ENCODE assay signal across 19 cellular contexts in the genomic region with DNA sequence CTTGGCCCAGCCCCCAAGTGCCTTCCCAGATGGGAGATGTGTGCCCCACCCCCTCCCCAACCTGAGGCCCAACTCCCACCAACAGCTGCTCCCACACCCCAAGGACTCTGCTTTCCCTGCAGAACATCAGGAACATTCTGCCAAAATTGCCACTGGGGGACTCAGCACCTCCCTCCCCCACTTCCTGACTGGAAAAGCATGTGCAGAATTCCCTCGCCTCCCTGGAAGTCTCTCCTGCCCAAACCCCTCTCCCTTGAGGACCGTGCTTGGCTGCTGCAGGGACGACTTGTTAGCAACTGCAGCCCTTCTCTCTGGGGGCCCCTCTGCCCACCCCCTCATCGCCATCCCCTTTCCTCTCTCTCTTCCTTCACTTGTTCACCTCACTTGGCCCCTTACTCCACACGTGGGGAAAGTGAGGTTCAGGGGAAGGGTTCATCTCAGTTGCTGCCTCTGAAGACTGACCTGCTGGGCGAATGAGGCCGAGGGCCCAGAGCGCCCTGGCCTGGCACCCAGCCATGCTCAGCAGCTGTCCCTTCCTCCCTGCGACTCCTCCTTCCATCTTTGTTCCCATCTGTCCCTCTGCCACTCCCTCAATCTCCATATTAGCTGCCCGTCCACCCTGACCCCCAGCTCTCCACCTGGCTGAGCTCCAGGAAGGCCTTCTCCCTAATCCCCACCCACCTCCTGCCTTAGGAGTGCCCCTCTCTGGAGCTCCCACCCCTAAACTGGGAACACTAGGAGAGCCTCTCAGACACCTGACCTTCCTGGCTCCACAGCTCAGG.
DNase-seq lines count a peak whose midpoint lies in the region; ATAC-seq, FAIRE-seq and TF ChIP-seq lines count a peak whose summit lies in the region.
"Had no signal": no experiment of that assay in that cellular context is flagged by ENCODE, and none has a peak within 500 bp of the region (broad histone marks: within the 10 kb centered on the region; RNA-seq: fewer than 3 reads in every experiment).

No MANE protein-coding gene starts in this region.

- H3K14ac ChIP-seq in H1 (ENCODE audit: insufficient read length) = no peak overlapping the region

- H3K23me2 ChIP-seq in H1 (ENCODE audit: low read depth, low read length) = no peaks in the 10 kb centered on the region; the same call in 1 of the 2 replicates

- TF ChIP-seq CTCF in H1 (IDR thresholded peaks at IDR 0.05; ENCODE audit: control extremely low read depth in 1 of 3, insufficient read depth in 1 of 3, low read depth in 1 of 3, low read length in 3 of 3) (no peak), mammary epithelial cell (conservative IDR thresholded peaks at IDR 0.05 in 1 of 2, IDR thresholded peaks at IDR 0.05 in 1 of 2; ENCODE audit: extremely low read depth in 1 of 2, insufficient read depth in 1 of 2, low read depth in 1 of 2, low read length in 2 of 2) (no peak)

- H2AK5ac ChIP-seq in H1 (ENCODE audit: low read depth, low read length) = no peak overlapping the region

- TF ChIP-seq POLR2A in H1 (IDR thresholded peaks at IDR 0.05; ENCODE audit: control extremely low read depth in 1 of 2, low read depth in 2 of 2, low read length in 2 of 2) = no peak

- CTCF ChIA-PET in H1 (lab: Charles Lee; ENCODE audit: partially characterized antibody) (interaction anchor here (0.7 to 2.2 kb wide), 4 partner anchors 13 to 211 kb away, joined by 3 to 5 read pairs (median 4); no protein-coding TSS in a partner anchor), mammary epithelial cell (lab: Charles Lee; ENCODE audit: low non-redundant PET) (no interaction called here)

- H2BK12ac ChIP-seq in H1 (ENCODE audit: low read depth, low read length) = no peak overlapping the region

- no peak for FAIRE-seq in H1 (lab: Jason Lieb, UNC)

- no peaks in the 10 kb centered on the region for H4K20me1 ChIP-seq in H1 (replicated peaks in 1 of 2; ENCODE audit: control insufficient read depth in 1 of 2, insufficient read depth in 2 of 2, low read length in 2 of 2)
- H4K20me1 ChIP-seq in mammary epithelial cell (ENCODE audit: insufficient read depth, low read length) = no peaks in the 10 kb centered on the region

- H3K27me3 ChIP-seq in H1 (replicated peaks in 1 of 4; ENCODE audit: control insufficient read depth in 3 of 4, extremely low read depth in 1 of 4, insufficient read depth in 3 of 4, low read length in 3 of 4) = no peaks in the 10 kb centered on the region
- no peaks in the 10 kb centered on the region for H3K27me3 ChIP-seq in mammary epithelial cell (ENCODE audit: insufficient read depth, low read length)
- H3K27me3 ChIP-seq: tibial nerve had no signal

- no peak overlapping the region for H2BK120ac ChIP-seq in H1 (replicated peaks; ENCODE audit: low read depth, low read length)

- no peaks in the 10 kb centered on the region for H3K79me1 ChIP-seq in H1 (ENCODE audit: low read depth, low read length)

- dilution Hi-C loops in mammary epithelial cell (cut with HindIII; ENCODE audit: low sequenced_read_pairs) = no loop called here

- ATAC-seq in HG02885 (IDR thresholded peaks at IDR 0.05; ENCODE audit: poor library complexity, unreplicated experiment) = no peak
- ATAC-seq: left lobe of liver had no signal

- H3K4ac ChIP-seq in H1 (replicated peaks; ENCODE audit: insufficient read length, low read depth, low read length) = no peak overlapping the region

- H4K5ac ChIP-seq in H1 (ENCODE audit: insufficient read length, low read depth, low read length) = no peak overlapping the region

- no peak for TF ChIP-seq RAD21 in H1 (IDR thresholded peaks at IDR 0.05 in 1 of 2, conservative IDR thresholded peaks at IDR 0.05 in 1 of 2; ENCODE audit: low read depth in 2 of 2, low read length in 2 of 2)

- intact Hi-C loops in mammary epithelial cell (cut with micrococcal nuclease) = no loop called here

- H3K9me3 ChIP-seq in H1 (ENCODE audit: insufficient read depth in 2 of 2, low read depth in 1 of 2, low read length in 1 of 2) = no peaks in the 10 kb centered on the region
- H3K9me3 ChIP-seq in mammary epithelial cell (replicated peaks; ENCODE audit: insufficient read depth, low read length) = no peaks in the 10 kb centered on the region

- H3K18ac ChIP-seq in H1 (ENCODE audit: extremely low read depth, low read length) = no peak overlapping the region

- no peak overlapping the region for H3K4me2 ChIP-seq in H1 (ENCODE audit: insufficient read depth in 1 of 2, low read depth in 2 of 2, low read length in 2 of 2)
- H3K4me2 ChIP-seq in mammary epithelial cell (ENCODE audit: insufficient read depth, low read depth, low read length) = no peak overlapping the region

- H3K36me3 ChIP-seq in H1 (ENCODE audit: control insufficient read depth in 2 of 4, insufficient read depth in 4 of 4, low read length in 3 of 4) = no peaks in the 10 kb centered on the region
- H3K36me3 ChIP-seq in mammary epithelial cell (ENCODE audit: insufficient read depth, low read length) = no peaks in the 10 kb centered on the region
- H3K36me3 ChIP-seq: tibial nerve had no signal

- no peaks in the 10 kb centered on the region for H3K79me2 ChIP-seq in H1 (ENCODE audit: control insufficient read depth in 1 of 2, insufficient read depth in 2 of 2, low read length in 2 of 2)
- no peaks in the 10 kb centered on the region for H3K79me2 ChIP-seq in mammary epithelial cell (ENCODE audit: insufficient read depth, low read length)

- no TSS peak for BruUV-seq in mammary epithelial cell (replicated peaks; lab: Mats Ljungman, UMichigan)

- H2BK20ac ChIP-seq in H1 (ENCODE audit: low read length) = no peak overlapping the region

- H4K91ac ChIP-seq in H1 (replicated peaks; ENCODE audit: insufficient read length, low read length) = no peak overlapping the region

- peaks cover 2 to 9% (median 5%) of the 10 kb centered on the region in 4 experiments; a peak in 6 of 7 replicates for H3K4me1 ChIP-seq in H1 (replicated peaks in 1 of 4; ENCODE audit: control insufficient read depth in 3 of 4, insufficient read depth in 4 of 4, low read length in 3 of 4)
- peaks cover 6% of the 10 kb centered on the region for H3K4me1 ChIP-seq in mammary epithelial cell (ENCODE audit: insufficient read depth, low read length)

- no peak overlapping the region for H3K23ac ChIP-seq in H1 (ENCODE audit: insufficient read length)

- no peak overlapping the region for H2BK15ac ChIP-seq in H1 (ENCODE audit: low read length)

- no peak overlapping the region for H4K8ac ChIP-seq in H1 (ENCODE audit: extremely low read depth, insufficient read depth, low read length)

- in situ Hi-C loops in mammary epithelial cell (cut with MboI; ENCODE audit: low sequenced_read_pairs in 2 of 2) = no loop called here

- H3K4me3 ChIP-seq in H1 (ENCODE audit: extremely low read depth in 1 of 4, insufficient read depth in 2 of 4, low read depth in 3 of 4, low read length in 4 of 4) (no peak overlapping the region), mammary epithelial cell (replicated peaks in 1 of 3; ENCODE audit: insufficient read depth in 1 of 3, low read depth in 2 of 3, low read length in 3 of 3) (no peak overlapping the region)
- H3K4me3 ChIP-seq: tibial nerve had no signal

- WGBS in H1 (ENCODE audit: extremely low coverage in 1 of 2, insufficient coverage in 1 of 2, insufficient read length in 1 of 2, insufficient replicate concordance in 2 of 2, low coverage in 1 of 2, low lambda C conversion rate in 2 of 2, missing lambda C conversion rate in 1 of 2), 2 experiments = 79% methylated on average over 7 of the region's 10 CpGs; no CpG with 5 or more reads in 1 of the 2 experiments
- WGBS in mammary epithelial cell (ENCODE audit: low coverage, missing lambda C conversion rate) = 21% methylated on average over 5 of the region's 10 CpGs

- no peak overlapping the region for H3K27ac ChIP-seq in H1 (ENCODE audit: low read depth, low read length)
- H3K27ac ChIP-seq in mammary epithelial cell (ENCODE audit: insufficient read depth, low read depth, low read length) = no peak overlapping the region
- H3K27ac ChIP-seq: 22Rv1, RWPE1, tibial nerve had no signal

- 0 out of 2 replicates have a peak overlapping the region, but pooled peaks have one; percentile 16 for H2AFZ ChIP-seq in H1 (ENCODE audit: low read length)
- no peak overlapping the region for H2AFZ ChIP-seq in mammary epithelial cell (ENCODE audit: low read depth, low read length)

- POLR2A ChIA-PET in H1 (lab: Charles Lee; ENCODE audit: partially characterized antibody) = interaction anchor here (0.8 kb wide), 1 partner anchor 9 kb away, joined by 4 read pairs; no protein-coding TSS in a partner anchor

- DNase-seq in DMS53 (lab: John Stamatoyannopoulos, UW) (peak; percentile 23), DMS53 treated with DMSO at 0.1 percent for 48 hours (lab: John Stamatoyannopoulos, UW; ENCODE audit: unreplicated experiment) (no peak), NCI-H446 (lab: John Stamatoyannopoulos, UW) (peak; percentile 62 to 82), H1 (ENCODE audit: low read depth in 1 of 2, low spot score in 2 of 2) (no peak), retina (peak; percentile 50), mammary epithelial cell (no peak), UCSD-AML1 (lab: John Stamatoyannopoulos, UW; ENCODE audit: unreplicated experiment) (no peak)
- DNase-seq: activated CD4-positive, alpha-beta T cell treated with anti-CD3 and anti-CD28 coated beads, Interleukin-2, amount 50 U/mL, for 48 hours; CD4-positive, CD25-positive, alpha-beta regulatory T cell; hippocampal formation; MM.1S; naive B cell; NCI-H526 treated with DMSO at 0.1 percent for 48 hours; stimulated activated CD4-positive, alpha-beta T cell treated with anti-CD3 and anti-CD28 coated beads, Interleukin-2, amount 100 ng/mL, for 48 hours had no signal

- no peak overlapping the region for H2BK5ac ChIP-seq in H1 (ENCODE audit: low read depth, low read length)

- no peak overlapping the region for H3K56ac ChIP-seq in H1 (replicated peaks; ENCODE audit: insufficient read length, low read depth, low read length)

- TF ChIP-seq EP300 in H1 (IDR thresholded peaks at IDR 0.05; ENCODE audit: borderline replicate concordance in 1 of 2, low read depth in 2 of 2, low read length in 2 of 2) = no peak

- H3K9ac ChIP-seq in H1 (replicated peaks in 1 of 4; ENCODE audit: extremely low read depth in 1 of 4, low read depth in 3 of 4, low read length in 3 of 4) = no peak overlapping the region
- no peak overlapping the region for H3K9ac ChIP-seq in mammary epithelial cell (ENCODE audit: insufficient read depth, low read length)

TF ChIP-seq in H1, 55 proteins besides CTCF, POLR2A, EP300 and RAD21:
- no peak for TF ChIP-seq SP4 (IDR thresholded peaks at IDR 0.05; ENCODE audit: low read length)
- no peak for TF ChIP-seq TAF1 (IDR thresholded peaks at IDR 0.05; ENCODE audit: low read depth, low read length)

Comparison
In these comparisons a context has a peak if more than half of its experiments do, and no peak if none do; other contexts are left out.
1. DNase-seq: peak in DMS53 (single experiment), NCI-H446 (2 of 2) and retina (single experiment); none in DMS53 treated with DMSO at 0.1 percent for 48 hours (single experiment), H1 (0 of 2), mammary epithelial cell (single experiment) and UCSD-AML1 (single experiment).